Comparison of ENCODE assay signal across 13 cellular contexts in the genomic region with DNA sequence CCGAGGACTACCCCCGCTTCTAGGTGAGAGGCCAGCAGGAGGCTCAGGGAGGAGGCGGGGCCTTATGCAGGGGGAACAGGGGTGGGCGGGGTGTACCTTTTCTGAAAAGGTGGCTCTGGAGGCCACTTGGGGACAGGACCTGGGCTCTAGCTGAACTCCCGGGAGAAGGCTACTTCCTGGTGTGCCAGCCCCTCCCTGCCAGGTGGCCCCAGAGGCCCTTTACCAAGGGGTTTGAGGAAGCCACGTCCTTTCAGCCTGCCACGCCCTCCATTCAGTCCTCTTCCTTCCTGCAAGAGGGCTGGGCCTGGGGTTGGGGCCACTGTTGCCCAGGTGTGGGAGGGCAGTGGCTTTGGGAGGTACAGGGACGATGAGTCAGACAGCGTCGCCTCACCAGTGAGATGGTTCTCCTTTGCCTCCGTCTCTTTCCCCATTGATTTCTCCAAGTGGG. TPM values are rescaled to one million over a fixed set of nuclear protein-coding genes. Genes with fewer than 3 reads are reported as not detected.
DNase-seq lines count a peak whose midpoint lies in the region; ATAC-seq and TF ChIP-seq lines count a peak whose summit lies in the region.
"Not testable (repeated sequence)": the region's sequence is repeated elsewhere in the genome, so short reads cannot be mapped to it uniquely, and the experiment has no call there.
"Had no signal": no experiment of that assay in that cellular context is flagged by ENCODE, and none has a peak within 500 bp of the region (broad histone marks: within the 10 kb centered on the region; RNA-seq: fewer than 3 reads in every experiment).

No MANE protein-coding gene starts in this region.

- H3F3A ChIP-seq in SU-DHL-6 (ENCODE audit: insufficient read depth): peaks cover 16% of the 10 kb centered on the region

- peak; percentile 65 for ATAC-seq in left colon

- H3K4me3 Mint-ChIP-seq in MCF 10A (ENCODE audit: unreplicated experiment): not testable (repeated sequence)

- POLR2A ChIA-PET in MCF 10A (lab: Yijun Ruan, JAX): not testable (repeated sequence)

- DNase-seq in MV-4-11 (lab: John Stamatoyannopoulos, UW): peak; percentile 43
- peak; percentile 69 for DNase-seq in activated CD8-positive, alpha-beta memory T cell treated with anti-CD3 and anti-CD28 coated beads for 24 hours
- DNase-seq in MCF 10A (ENCODE audit: unreplicated experiment): peak; percentile 43
- DNase-seq in left colon: peak; percentile 75 to 95
- DNase-seq in stimulated activated CD4-positive, alpha-beta T cell treated with anti-CD3 and anti-CD28 coated beads, Interleukin-12 subunit alpha, Interleukin-12 subunit beta, amount 100 ng/mL, for 48 hours (ENCODE audit: low read depth in 2 of 3, low spot score in 1 of 3): peak in 2 of 3 donors; percentile 12 to 33

- not testable (repeated sequence) for H3K27me3 Mint-ChIP-seq in MCF 10A (ENCODE audit: insufficient read depth, unreplicated experiment)

- H3K9me3 ChIP-seq in BLaER1 treated with 17β-estradiol and CSF1 and Interleukin-3, amounts not matched to agents 10 nM and 100 nM (replicated peaks in 1 of 11); SU-DHL-6 (ENCODE audit: insufficient read depth, low read length): not testable (repeated sequence)

- peaks cover 41 to 78% (median 68%) of the 10 kb centered on the region in 10 experiments for H3K4me1 ChIP-seq in BLaER1 treated with 17β-estradiol and CSF1 and Interleukin-3, amounts not matched to agents 10 nM and 100 nM

- intact Hi-C loops in MCF 10A (cut with micrococcal nuclease); left colon (cut with DNase I, micrococcal nuclease): not testable (repeated sequence)

- TF ChIP-seq POLR2A in GM19099 (IDR thresholded peaks at IDR 0.05; ENCODE audit: extremely low read depth, insufficient read length, low read depth): peak; percentile 14

- not testable (repeated sequence) for H3K79me2 ChIP-seq in SU-DHL-6 (ENCODE audit: insufficient read depth, low read length)

- H3K27me3 ChIP-seq in BLaER1 treated with 17β-estradiol and CSF1 and Interleukin-3, amounts not matched to agents 10 nM and 100 nM; SU-DHL-6 (ENCODE audit: low read length): not testable (repeated sequence)

- H3K9me2 ChIP-seq in SU-DHL-6 (replicated peaks; ENCODE audit: insufficient read depth, low read length): not testable (repeated sequence)

- BruUV-seq in MCF 10A (replicated peaks; lab: Mats Ljungman, UMichigan): not testable (repeated sequence)

- H2AFZ ChIP-seq in SU-DHL-6 (ENCODE audit: low read depth, low read length, severe bottlenecking): peak overlapping the region; percentile 53

- CTCF ChIA-PET in MCF 10A (lab: Yijun Ruan, JAX): interaction anchor here (2.4 to 5.3 kb wide), 2 partner anchors 11 to 152 kb away, joined by 6 to 39 read pairs; no protein-coding TSS in a partner anchor

- H3K9ac ChIP-seq in BLaER1 treated with 17β-estradiol and CSF1 and Interleukin-3, amounts not matched to agents 10 nM and 100 nM: peak overlapping the region in 8 of 11 experiments; percentile 70 to 75 (median 72); a peak in 16 of 22 replicates
- peak overlapping the region; percentile 45; the same call in 1 of the 2 replicates for H3K9ac ChIP-seq in SU-DHL-6 (ENCODE audit: low read length)

- not testable (repeated sequence) for H3K36me3 Mint-ChIP-seq in MCF 10A (ENCODE audit: insufficient read depth, unreplicated experiment)

- TF ChIP-seq CTCF in SU-DHL-6 (IDR thresholded peaks at IDR 0.05; ENCODE audit: insufficient read depth, low read length, poor library complexity, severe bottlenecking); MCF 10A (IDR thresholded peaks at IDR 0.05; ENCODE audit: unreplicated experiment): not testable (repeated sequence)

- not testable (repeated sequence) for H3K27ac Mint-ChIP-seq in MCF 10A (ENCODE audit: low read depth, unreplicated experiment)

- H3K36me3 ChIP-seq in BLaER1 treated with 17β-estradiol and CSF1 and Interleukin-3, amounts not matched to agents 10 nM and 100 nM; SU-DHL-6 (ENCODE audit: low read length): not testable (repeated sequence)

- not testable (repeated sequence) for H3K9me3 Mint-ChIP-seq in MCF 10A (ENCODE audit: unreplicated experiment)

- H3K4me2 ChIP-seq in BLaER1 treated with 17β-estradiol and CSF1 and Interleukin-3, amounts not matched to agents 10 nM and 100 nM: peak overlapping the region; percentile 85 to 98 (median 95)
- peak overlapping the region; percentile 53 for H3K4me2 ChIP-seq in SU-DHL-6 (ENCODE audit: low read depth, low read length, poor library complexity, severe bottlenecking)

- H3K4me3 ChIP-seq in BLaER1 treated with 17β-estradiol and CSF1 and Interleukin-3, amounts not matched to agents 10 nM and 100 nM: peak overlapping the region in 9 of 10 experiments; percentile 10 to 63 (median 47); a peak in 14 of 20 replicates
- H3K4me3 ChIP-seq in SU-DHL-6 (ENCODE audit: insufficient read depth, low read length, poor library complexity, severe bottlenecking): peak overlapping the region; percentile 16

- not testable (repeated sequence) for H4K20me1 ChIP-seq in BLaER1 treated with 17β-estradiol and CSF1 and Interleukin-3, amounts not matched to agents 10 nM and 100 nM; SU-DHL-6 (ENCODE audit: low read depth, low read length)

- not testable (repeated sequence) for H3K4me1 Mint-ChIP-seq in MCF 10A (ENCODE audit: insufficient read depth, unreplicated experiment)

- peak overlapping the region in 9 of 11 experiments; percentile 61 to 85 (median 81); a peak in 18 of 22 replicates for H3K27ac ChIP-seq in BLaER1 treated with 17β-estradiol and CSF1 and Interleukin-3, amounts not matched to agents 10 nM and 100 nM
- H3K27ac ChIP-seq in SU-DHL-6 (ENCODE audit: low read depth, low read length): peak overlapping the region; percentile 82

RNA-seq across cellular contexts. Expression of gene ALG1L2, which starts 12.9 kb away (rescaled TPM):
- total RNA-seq in MCF 10A (2022): not detected in 2 replicates
- total RNA-seq in left colon: 1 to 10 TPM in 1 of 2 donors, under 1 TPM in 1; 0.78 to 1.8 TPM
- total RNA-seq: A172; esophagus mucosa; GM23248; right atrium auricular region; T-helper 2 cell treated with Interferon-gamma antibody and Interleukin-4, amounts not matched to agents 100 ng/mL and 5 ng/mL, for 36 hours had no signal

Comparison
In these comparisons a context has a peak if more than half of its experiments do, and no peak if none do; other contexts are left out.
1. Peak in every context shown above with its lines: DNase-seq, ATAC-seq, H3K4me3 ChIP-seq and H3K27ac ChIP-seq.
2. DNase-seq: peak in every context shown above with its lines; median percentile 85 in left colon; 69 in activated CD8-positive, alpha-beta memory T cell treated with anti-CD3 and anti-CD28 coated beads for 24 hours; 43 in MV-4-11; 43 in MCF 10A; 22 in stimulated activated CD4-positive, alpha-beta T cell treated with anti-CD3 and anti-CD28 coated beads, Interleukin-12 subunit alpha, Interleukin-12 subunit beta, amount 100 ng/mL, for 48 hours.